ENCODE assay signal across 16 cellular contexts in genomic region chr17:72538921-72539352, GRCh38.
DNase-seq lines count a peak whose midpoint lies in the region; ATAC-seq and TF ChIP-seq lines count a peak whose summit lies in the region.
"Had no signal": no experiment of that assay in that cellular context is flagged by ENCODE, and none has a peak within 500 bp of the region (broad histone marks: within the 10 kb centered on the region; RNA-seq: fewer than 3 reads in every experiment).

No MANE protein-coding gene starts in this region.

- peak overlapping the region in 3 of 4 donors; percentile 14 to 70 (median 67) for H3K27ac ChIP-seq in body of pancreas
- H3K27ac ChIP-seq in mesenchymal stem cell (ENCODE audit: low read length, poor library complexity, severe bottlenecking): peak overlapping the region; percentile 13
- H3K27ac ChIP-seq in temporal lobe (ENCODE audit: low read depth, low read length): peak overlapping the region; percentile 2
- H3K27ac ChIP-seq: spleen had no signal

- no peak overlapping the region for H2BK5ac ChIP-seq in mesenchymal stem cell (ENCODE audit: low read depth, low read length, poor library complexity, severe bottlenecking)

- no peak for TF ChIP-seq CTCF in body of pancreas (IDR thresholded peaks at IDR 0.05)

- H3K4ac ChIP-seq in mesenchymal stem cell (ENCODE audit: low read depth in 1 of 2, low read length in 2 of 2): peak overlapping the region in 1 of 2 experiments; percentile 37

- ATAC-seq in body of pancreas (no peak), left cardiac atrium (no peak)
- ATAC-seq: activated CD4-positive, alpha-beta T cell treated with anti-CD3 and anti-CD28 coated beads for 36 hours had no signal

- H4K91ac ChIP-seq in mesenchymal stem cell (ENCODE audit: low read length): no peak overlapping the region

- peak overlapping the region in 1 of 2 experiments; percentile 84 for H3K18ac ChIP-seq in mesenchymal stem cell (ENCODE audit: low read depth in 1 of 2, low read length in 2 of 2)

- intact Hi-C loops in body of pancreas (cut with DNase I) (loop anchor here (10.0 kb wide), 1 partner anchor 414 kb away; the partner anchor contains the start of gene SOX9), left cardiac atrium (cut with DNase I) (loop anchor here in 1 of 2 donors (10.0 kb wide), 2 partner anchors 414 to 1774 kb away; partner anchors contain the start of gene SOX9)

- H2BK12ac ChIP-seq in mesenchymal stem cell (ENCODE audit: low read length in 2 of 2): peak overlapping the region in 1 of 2 experiments; percentile 39

- H3K23ac ChIP-seq in mesenchymal stem cell (ENCODE audit: low read length in 2 of 2): no peak overlapping the region

- peak overlapping the region; percentile 80 for H4K8ac ChIP-seq in mesenchymal stem cell (ENCODE audit: low read length)

- peaks cover 12% of the 10 kb centered on the region for H3K4me1 ChIP-seq in body of pancreas
- H3K4me1 ChIP-seq in mesenchymal stem cell (ENCODE audit: control insufficient read depth, insufficient read depth, low read depth, low read length): peaks cover 16% of the 10 kb centered on the region

- no peak overlapping the region for H2AFZ ChIP-seq in mesenchymal stem cell (ENCODE audit: low read depth, low read length)

- no peak for TF ChIP-seq POLR2A in body of pancreas (IDR thresholded peaks at IDR 0.05)

- no peaks in the 10 kb centered on the region for H3K9me3 ChIP-seq in body of pancreas
- peaks cover 6% of the 10 kb centered on the region for H3K9me3 ChIP-seq in mesenchymal stem cell (ENCODE audit: control insufficient read depth, low read length)
- H3K9me3 ChIP-seq: BE2C had no signal

- no peaks in the 10 kb centered on the region for H3K27me3 ChIP-seq in body of pancreas
- H3K27me3 ChIP-seq in mesenchymal stem cell (ENCODE audit: control insufficient read depth in 1 of 2, insufficient read depth in 1 of 2, low read length in 2 of 2): peaks cover 0 to 12% of the 10 kb centered on the region in 2 experiments
- H3K27me3 ChIP-seq: BE2C had no signal

- no peak overlapping the region for H2AK5ac ChIP-seq in mesenchymal stem cell (ENCODE audit: low read length, severe bottlenecking)

- peak overlapping the region in 1 of 2 experiments; percentile 45 for H3K14ac ChIP-seq in mesenchymal stem cell (ENCODE audit: low read length in 2 of 2)

- H3K79me1 ChIP-seq in mesenchymal stem cell (replicated peaks; ENCODE audit: low read length, poor library complexity, severe bottlenecking): peaks cover 38% of the 10 kb centered on the region

- H3K9ac ChIP-seq in mesenchymal stem cell (ENCODE audit: low read length): no peak overlapping the region

- DNase-seq in HT-29 (ENCODE audit: low spot score) (peak; percentile 38), body of pancreas (peak in 2 of 4 donors; percentile 27 to 30), mesenchymal stem cell (no peak), NCI-H446 treated with DMSO at 0.1 percent for 48 hours (lab: John Stamatoyannopoulos, UW) (no peak), Kasumi-1 (lab: John Stamatoyannopoulos, UW) (no peak), left cardiac atrium (no peak)
- DNase-seq: activated CD4-positive, alpha-beta T cell treated with anti-CD3 and anti-CD28 coated beads for 36 hours; activated naive CD4-positive, alpha-beta T cell treated with anti-CD3 and anti-CD28 coated beads, Interleukin-2, amount 50 U/mL, for 16 hours; BE2C; KBM-7; NCI-H1105; NCI-H2227 treated with DMSO at 0.1 percent for 48 hours; SIG-M5; spleen; stimulated activated naive CD4-positive, alpha-beta T cell had no signal

- no peak overlapping the region for H2BK15ac ChIP-seq in mesenchymal stem cell (ENCODE audit: low read depth, poor library complexity, severe bottlenecking)

- H3K4me2 ChIP-seq in mesenchymal stem cell (ENCODE audit: low read length, poor library complexity, severe bottlenecking): no peak overlapping the region

- 73 to 88% methylated on average over 11 to 13 of the region's 13 CpGs for WGBS in body of pancreas, 2 donors
- WGBS in mesenchymal stem cell: 82% methylated on average over 13 of the region's 13 CpGs

- no peak overlapping the region for H2BK120ac ChIP-seq in mesenchymal stem cell (ENCODE audit: low read depth, low read length)

- H3K36me3 ChIP-seq in body of pancreas (replicated peaks in 1 of 2; ENCODE audit: insufficient read depth in 1 of 2, low read depth in 2 of 2) (no peaks in the 10 kb centered on the region), mesenchymal stem cell (ENCODE audit: control insufficient read depth in 1 of 2, insufficient read depth in 2 of 2, low read depth in 1 of 2, low read length in 2 of 2) (peaks cover 0 to 19% of the 10 kb centered on the region in 2 experiments)
- H3K36me3 ChIP-seq: BE2C, spleen had no signal

- H3K4me3 ChIP-seq in body of pancreas: no peak overlapping the region
- H3K4me3 ChIP-seq in mesenchymal stem cell (ENCODE audit: insufficient read depth in 1 of 2, low read depth in 1 of 2, low read length in 2 of 2): no peak overlapping the region
- H3K4me3 ChIP-seq: spleen had no signal

Comparison
In these comparisons a context has a peak if more than half of its experiments do, and no peak if none do; other contexts are left out.
1. H3K27ac ChIP-seq: peak in every context shown above with its lines; median percentile 67 in body of pancreas; 13 in mesenchymal stem cell; 2 in temporal lobe.